In the genomic region with DNA sequence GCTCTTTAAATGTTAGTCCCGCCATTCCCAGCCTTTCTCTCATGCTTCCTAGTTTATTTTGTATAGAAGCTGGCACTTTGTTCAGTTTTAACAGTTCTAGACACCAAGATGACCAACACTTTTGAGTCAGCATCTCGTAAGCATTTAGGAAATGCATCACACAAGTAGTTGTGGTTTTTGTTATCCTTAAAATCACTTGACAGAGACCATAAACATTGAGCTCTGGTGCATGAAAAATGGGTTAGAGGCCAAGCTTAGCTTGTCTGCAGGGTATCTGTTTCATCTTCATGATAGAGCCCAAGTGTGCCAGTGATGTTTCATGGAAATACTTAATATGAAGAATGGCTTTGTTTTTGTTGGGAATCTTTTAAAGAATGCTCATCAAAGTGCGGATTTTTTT, we compare ENCODE assay signal across 13 cellular contexts.
DNase-seq lines count a peak whose midpoint lies in the region; ATAC-seq and TF ChIP-seq lines count a peak whose summit lies in the region.
"Had no signal": no experiment of that assay in that cellular context is flagged by ENCODE, and none has a peak within 500 bp of the region (broad histone marks: within the 10 kb centered on the region; RNA-seq: fewer than 3 reads in every experiment).

No MANE protein-coding gene starts in this region.

- no peak for TF ChIP-seq RAD21 in SK-N-SH (IDR thresholded peaks at IDR 0.05; ENCODE audit: low read length)

- no peaks in the 10 kb centered on the region for H3K27me3 ChIP-seq in SK-N-SH (ENCODE audit: insufficient read depth)
- H3K27me3 ChIP-seq in CD8-positive, alpha-beta memory T cell (ENCODE audit: insufficient read depth, low read length, poor library complexity, severe bottlenecking): no peaks in the 10 kb centered on the region
- H3K27me3 ChIP-seq: right atrium auricular region had no signal

- H3K4me1 Mint-ChIP-seq in CD8-positive, alpha-beta memory T cell: peaks cover 0 to 1% (median 0%) of the 10 kb centered on the region in 3 donors

- H3K9ac ChIP-seq in SK-N-SH: no peak overlapping the region

- H3K79me2 ChIP-seq in SK-N-SH (ENCODE audit: insufficient read depth): no peaks in the 10 kb centered on the region

- H3K9me2 ChIP-seq in SK-N-SH: no peaks in the 10 kb centered on the region

- POLR2A ChIA-PET in SK-N-SH (lab: Yijun Ruan, JAX): no interaction called here
- POLR2A ChIA-PET in CD8-positive, alpha-beta memory T cell (lab: Charles Lee): no interaction called here

- ATAC-seq in HG02678 (IDR thresholded peaks at IDR 0.05; ENCODE audit: unreplicated experiment): no peak

- H3K27ac ChIP-seq in SK-N-SH (ENCODE audit: low read depth in 2 of 2, low read length in 1 of 2): peak overlapping the region; percentile 39 to 68; a peak in 3 of 4 replicates
- H3K27ac ChIP-seq in CD8-positive, alpha-beta memory T cell (ENCODE audit: low read depth, low read length): no peak overlapping the region
- H3K27ac ChIP-seq: right atrium auricular region, RWPE1, VCaP had no signal

- DNase-seq in GM03348 (ENCODE audit: low spot score) (peak; percentile 67), SK-N-SH (no peak), fibroblast of the aortic adventitia (ENCODE audit: low read depth) (peak; percentile 96), skeletal muscle cell (ENCODE audit: low read depth) (peak; percentile 90), NCI-H526 treated with DMSO at 0.1 percent for 48 hours (lab: John Stamatoyannopoulos, UW) (no peak), pons (ENCODE audit: low spot score) (no peak)
- no peak for DNase-seq in CD8-positive, alpha-beta memory T cell
- DNase-seq: activated T-cell treated with anti-CD3 and anti-CD28 coated beads, Interleukin-2, amount 50 U/mL, for 24 hours; GOT3 had no signal

- peaks cover 13% of the 10 kb centered on the region for H3F3A ChIP-seq in SK-N-SH (replicated peaks; ENCODE audit: insufficient read depth)

- no peaks in the 10 kb centered on the region for H3K9me3 ChIP-seq in SK-N-SH
- no peaks in the 10 kb centered on the region for H3K9me3 ChIP-seq in CD8-positive, alpha-beta memory T cell (ENCODE audit: low read length)
- H3K9me3 ChIP-seq: right atrium auricular region had no signal

- H3K9me3 Mint-ChIP-seq in CD8-positive, alpha-beta memory T cell: no peaks in the 10 kb centered on the region
- H3K9me3 Mint-ChIP-seq: activated T-cell treated with anti-CD3 and anti-CD28 coated beads, Interleukin-2, amount 50 U/mL, for 24 hours had no signal

- TF ChIP-seq CTCF in SK-N-SH (IDR thresholded peaks at IDR 0.05) (no peak), fibroblast of the aortic adventitia (IDR thresholded peaks at IDR 0.05; ENCODE audit: insufficient read depth, low read length) (no peak)

- no peak overlapping the region for H3K4me3 Mint-ChIP-seq in CD8-positive, alpha-beta memory T cell
- H3K4me3 Mint-ChIP-seq: activated T-cell treated with anti-CD3 and anti-CD28 coated beads, Interleukin-2, amount 50 U/mL, for 24 hours had no signal

- H3K4me1 ChIP-seq in SK-N-SH (ENCODE audit: control insufficient read depth in 1 of 2, insufficient read depth in 2 of 2, low read depth in 1 of 2, low read length in 1 of 2): peaks cover 5 to 6% of the 10 kb centered on the region in 2 experiments; a peak in 2 of 4 replicates
- no peaks in the 10 kb centered on the region for H3K4me1 ChIP-seq in CD8-positive, alpha-beta memory T cell (ENCODE audit: insufficient read depth, low read length)

- H3K4me2 ChIP-seq in SK-N-SH: peak overlapping the region; percentile 56

- peak; percentile 80 to 99 for TF ChIP-seq EP300 in SK-N-SH (IDR thresholded peaks at IDR 0.05; ENCODE audit: borderline replicate concordance in 1 of 2, low read depth in 1 of 2, low read length in 1 of 2)

- H3K27ac Mint-ChIP-seq in CD8-positive, alpha-beta memory T cell: no peak overlapping the region
- H3K27ac Mint-ChIP-seq: activated T-cell treated with anti-CD3 and anti-CD28 coated beads, Interleukin-2, amount 50 U/mL, for 24 hours had no signal

- H2AFZ ChIP-seq in SK-N-SH (ENCODE audit: low read depth): no peak overlapping the region

- H3K27me3 Mint-ChIP-seq in CD8-positive, alpha-beta memory T cell: peaks cover 0 to 3% of the 10 kb centered on the region in 2 donors
- H3K27me3 Mint-ChIP-seq: activated T-cell treated with anti-CD3 and anti-CD28 coated beads, Interleukin-2, amount 50 U/mL, for 24 hours had no signal

- H3K4me3 ChIP-seq in SK-N-SH (ENCODE audit: low read depth in 2 of 2, low read length in 1 of 2) (no peak overlapping the region), fibroblast of the aortic adventitia (ENCODE audit: low read depth, low read length) (no peak overlapping the region), skeletal muscle cell (ENCODE audit: low read depth, low read length) (no peak overlapping the region)
- no peak overlapping the region for H3K4me3 ChIP-seq in CD8-positive, alpha-beta memory T cell (ENCODE audit: low read length)
- H3K4me3 ChIP-seq: right atrium auricular region had no signal

- 21% methylated on average over 3 of the region's 3 CpGs for WGBS in SK-N-SH (ENCODE audit: low lambda C conversion rate)

- H4K20me1 ChIP-seq in SK-N-SH (ENCODE audit: insufficient read depth): no peaks in the 10 kb centered on the region

- H3K36me3 Mint-ChIP-seq in CD8-positive, alpha-beta memory T cell: no peaks in the 10 kb centered on the region

- H3K36me3 ChIP-seq in SK-N-SH (replicated peaks in 1 of 2; ENCODE audit: control insufficient read depth in 1 of 2, insufficient read depth in 2 of 2, low read length in 1 of 2): no peaks in the 10 kb centered on the region
- H3K36me3 ChIP-seq in CD8-positive, alpha-beta memory T cell (ENCODE audit: insufficient read depth, low read length): no peaks in the 10 kb centered on the region
- H3K36me3 ChIP-seq: right atrium auricular region had no signal

- CTCF ChIA-PET in SK-N-SH (lab: Yijun Ruan, JAX): interaction anchor here (0.9 to 1.0 kb wide), 2 partner anchors 106 to 159 kb away, joined by 3 to 4 read pairs; no protein-coding TSS in a partner anchor
- CTCF ChIA-PET in CD8-positive, alpha-beta memory T cell (lab: Charles Lee): no interaction called here

TF ChIP-seq in SK-N-SH, 30 proteins besides CTCF, POLR2A, EP300 and RAD21 (continues in another document):
- TF ChIP-seq FOXJ3 (CRISPR knock-in tag; IDR thresholded peaks at IDR 0.05) (no peak), SIN3A (IDR thresholded peaks at IDR 0.05; ENCODE audit: borderline replicate concordance, low read depth, low read length) (peak; percentile 57; the same call in 1 of the 2 replicates), NFIC (IDR thresholded peaks at IDR 0.05; ENCODE audit: borderline replicate concordance) (peak; percentile 98), FOSL2 (IDR thresholded peaks at IDR 0.05; ENCODE audit: borderline replicate concordance, low read depth) (peak; percentile 93), NRF1 (IDR thresholded peaks at IDR 0.05; ENCODE audit: low read depth, low read length) (no peak), SMC3 (IDR thresholded peaks at IDR 0.05; ENCODE audit: low read depth, low read length) (no peak), TAF1 (IDR thresholded peaks at IDR 0.05; ENCODE audit: borderline replicate concordance, low read depth, low read length) (no peak; the same call in 1 of the 2 replicates), MEF2A (IDR thresholded peaks at IDR 0.05; ENCODE audit: borderline replicate concordance, low read depth) (peak; percentile 87), TEAD4 (IDR thresholded peaks at IDR 0.05; ENCODE audit: borderline replicate concordance, insufficient read depth) (peak; percentile 96), MXI1 (IDR thresholded peaks at IDR 0.05; ENCODE audit: low read depth, low read length) (no peak), ELF1 (IDR thresholded peaks at IDR 0.05) (peak; percentile 43; the same call in 1 of the 2 replicates), RFX5 (IDR thresholded peaks at IDR 0.05; ENCODE audit: low read length) (no peak), CHD2 (IDR thresholded peaks at IDR 0.05; ENCODE audit: low read length, partially characterized antibody) (no peak), YY1 (IDR thresholded peaks at IDR 0.05; ENCODE audit: low read depth) (0 out of 2 replicates have a peak, but pooled peaks have one; percentile 16)
- TF ChIP-seq, protein P1, sequence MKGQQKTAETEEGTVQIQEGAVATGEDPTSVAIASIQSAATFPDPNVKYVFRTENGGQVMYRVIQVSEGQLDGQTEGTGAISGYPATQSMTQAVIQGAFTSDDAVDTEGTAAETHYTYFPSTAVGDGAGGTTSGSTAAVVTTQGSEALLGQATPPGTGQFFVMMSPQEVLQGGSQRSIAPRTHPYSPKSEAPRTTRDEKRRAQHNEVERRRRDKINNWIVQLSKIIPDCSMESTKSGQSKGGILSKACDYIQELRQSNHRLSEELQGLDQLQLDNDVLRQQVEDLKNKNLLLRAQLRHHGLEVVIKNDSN (IDR thresholded peaks at IDR 0.05; ENCODE audit: borderline replicate concordance, low read depth): no peak
- TF ChIP-seq, protein P2, sequence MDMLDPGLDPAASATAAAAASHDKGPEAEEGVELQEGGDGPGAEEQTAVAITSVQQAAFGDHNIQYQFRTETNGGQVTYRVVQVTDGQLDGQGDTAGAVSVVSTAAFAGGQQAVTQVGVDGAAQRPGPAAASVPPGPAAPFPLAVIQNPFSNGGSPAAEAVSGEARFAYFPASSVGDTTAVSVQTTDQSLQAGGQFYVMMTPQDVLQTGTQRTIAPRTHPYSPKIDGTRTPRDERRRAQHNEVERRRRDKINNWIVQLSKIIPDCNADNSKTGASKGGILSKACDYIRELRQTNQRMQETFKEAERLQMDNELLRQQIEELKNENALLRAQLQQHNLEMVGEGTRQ (IDR thresholded peaks at IDR 0.05; ENCODE audit: borderline replicate concordance, low read depth, low read length): no peak
- TF ChIP-seq, protein P3, sequence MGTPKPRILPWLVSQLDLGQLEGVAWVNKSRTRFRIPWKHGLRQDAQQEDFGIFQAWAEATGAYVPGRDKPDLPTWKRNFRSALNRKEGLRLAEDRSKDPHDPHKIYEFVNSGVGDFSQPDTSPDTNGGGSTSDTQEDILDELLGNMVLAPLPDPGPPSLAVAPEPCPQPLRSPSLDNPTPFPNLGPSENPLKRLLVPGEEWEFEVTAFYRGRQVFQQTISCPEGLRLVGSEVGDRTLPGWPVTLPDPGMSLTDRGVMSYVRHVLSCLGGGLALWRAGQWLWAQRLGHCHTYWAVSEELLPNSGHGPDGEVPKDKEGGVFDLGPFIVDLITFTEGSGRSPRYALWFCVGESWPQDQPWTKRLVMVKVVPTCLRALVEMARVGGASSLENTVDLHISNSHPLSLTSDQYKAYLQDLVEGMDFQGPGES (IDR thresholded peaks at IDR 0.05; ENCODE audit: low read depth, low read length): no peak

Comparison
In these comparisons a context has a peak if more than half of its experiments do, and no peak if none do; other contexts are left out.
1. DNase-seq: peak in GM03348 (single experiment), fibroblast of the aortic adventitia (single experiment) and skeletal muscle cell (single experiment); none in SK-N-SH (single experiment), NCI-H526 treated with DMSO at 0.1 percent for 48 hours (single experiment), pons (single experiment) and CD8-positive, alpha-beta memory T cell (0 of 5).